ENCODE assay signal across 2 cellular contexts in the genomic region with DNA sequence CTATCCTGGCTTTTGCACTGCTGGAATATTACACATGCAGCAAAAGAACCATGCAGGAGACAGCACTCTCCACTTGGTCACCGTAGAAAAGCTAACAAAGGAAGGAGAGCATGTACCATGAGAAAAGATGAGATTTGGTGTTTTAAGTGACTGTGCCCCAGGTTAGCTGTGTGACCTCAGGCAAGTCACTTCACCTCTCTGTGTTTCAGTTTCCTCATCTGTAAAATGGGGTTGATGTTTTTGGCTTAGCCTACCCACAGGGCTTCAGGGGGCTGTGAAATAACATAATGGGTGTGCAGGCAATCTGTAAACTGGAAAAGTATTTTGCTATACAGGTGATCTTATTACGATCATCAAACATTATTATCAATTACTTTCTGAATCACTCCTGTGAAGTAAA.
TF ChIP-seq lines count a peak whose summit lies in the region.

No MANE protein-coding gene starts in this region.

TF ChIP-seq in HEK293, 187 proteins besides CTCF, POLR2A, EP300 and RAD21 (continued from another document):
- TF ChIP-seq, protein P1, sequence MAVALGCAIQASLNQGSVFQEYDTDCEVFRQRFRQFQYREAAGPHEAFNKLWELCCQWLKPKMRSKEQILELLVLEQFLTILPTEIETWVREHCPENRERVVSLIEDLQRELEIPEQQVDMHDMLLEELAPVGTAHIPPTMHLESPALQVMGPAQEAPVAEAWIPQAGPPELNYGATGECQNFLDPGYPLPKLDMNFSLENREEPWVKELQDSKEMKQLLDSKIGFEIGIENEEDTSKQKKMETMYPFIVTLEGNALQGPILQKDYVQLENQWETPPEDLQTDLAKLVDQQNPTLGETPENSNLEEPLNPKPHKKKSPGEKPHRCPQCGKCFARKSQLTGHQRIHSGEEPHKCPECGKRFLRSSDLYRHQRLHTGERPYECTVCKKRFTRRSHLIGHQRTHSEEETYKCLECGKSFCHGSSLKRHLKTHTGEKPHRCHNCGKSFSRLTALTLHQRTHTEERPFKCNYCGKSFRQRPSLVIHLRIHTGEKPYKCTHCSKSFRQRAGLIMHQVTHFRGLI (tag by site-specific recombination; IDR thresholded peaks at IDR 0.05): no peak
- TF ChIP-seq ZNF768 (tag by site-specific recombination; IDR thresholded peaks at IDR 0.05): peak; percentile 59; the same call in 1 of the 2 replicates
- no peak for TF ChIP-seq ZSCAN16 (tag by site-specific recombination; IDR thresholded peaks at IDR 0.05)
- no peak for TF ChIP-seq ZNF391 (tag by site-specific recombination; IDR thresholded peaks at IDR 0.05; ENCODE audit: borderline replicate concordance, low read depth)
- TF ChIP-seq ZNF146 (tag by site-specific recombination; IDR thresholded peaks at IDR 0.05): peak; percentile 84
- TF ChIP-seq, protein P2, sequence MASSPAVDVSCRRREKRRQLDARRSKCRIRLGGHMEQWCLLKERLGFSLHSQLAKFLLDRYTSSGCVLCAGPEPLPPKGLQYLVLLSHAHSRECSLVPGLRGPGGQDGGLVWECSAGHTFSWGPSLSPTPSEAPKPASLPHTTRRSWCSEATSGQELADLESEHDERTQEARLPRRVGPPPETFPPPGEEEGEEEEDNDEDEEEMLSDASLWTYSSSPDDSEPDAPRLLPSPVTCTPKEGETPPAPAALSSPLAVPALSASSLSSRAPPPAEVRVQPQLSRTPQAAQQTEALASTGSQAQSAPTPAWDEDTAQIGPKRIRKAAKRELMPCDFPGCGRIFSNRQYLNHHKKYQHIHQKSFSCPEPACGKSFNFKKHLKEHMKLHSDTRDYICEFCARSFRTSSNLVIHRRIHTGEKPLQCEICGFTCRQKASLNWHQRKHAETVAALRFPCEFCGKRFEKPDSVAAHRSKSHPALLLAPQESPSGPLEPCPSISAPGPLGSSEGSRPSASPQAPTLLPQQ (tag by site-specific recombination; IDR thresholded peaks at IDR 0.05): no peak
- no peak for TF ChIP-seq ZNF707 (tag by site-specific recombination; IDR thresholded peaks at IDR 0.05)
- TF ChIP-seq ZNF169 (tag by site-specific recombination; IDR thresholded peaks at IDR 0.05): no peak

TF ChIP-seq in K562, 482 proteins besides CTCF, POLR2A, EP300 and RAD21 (continued from another document):
- TF ChIP-seq, protein P3, sequence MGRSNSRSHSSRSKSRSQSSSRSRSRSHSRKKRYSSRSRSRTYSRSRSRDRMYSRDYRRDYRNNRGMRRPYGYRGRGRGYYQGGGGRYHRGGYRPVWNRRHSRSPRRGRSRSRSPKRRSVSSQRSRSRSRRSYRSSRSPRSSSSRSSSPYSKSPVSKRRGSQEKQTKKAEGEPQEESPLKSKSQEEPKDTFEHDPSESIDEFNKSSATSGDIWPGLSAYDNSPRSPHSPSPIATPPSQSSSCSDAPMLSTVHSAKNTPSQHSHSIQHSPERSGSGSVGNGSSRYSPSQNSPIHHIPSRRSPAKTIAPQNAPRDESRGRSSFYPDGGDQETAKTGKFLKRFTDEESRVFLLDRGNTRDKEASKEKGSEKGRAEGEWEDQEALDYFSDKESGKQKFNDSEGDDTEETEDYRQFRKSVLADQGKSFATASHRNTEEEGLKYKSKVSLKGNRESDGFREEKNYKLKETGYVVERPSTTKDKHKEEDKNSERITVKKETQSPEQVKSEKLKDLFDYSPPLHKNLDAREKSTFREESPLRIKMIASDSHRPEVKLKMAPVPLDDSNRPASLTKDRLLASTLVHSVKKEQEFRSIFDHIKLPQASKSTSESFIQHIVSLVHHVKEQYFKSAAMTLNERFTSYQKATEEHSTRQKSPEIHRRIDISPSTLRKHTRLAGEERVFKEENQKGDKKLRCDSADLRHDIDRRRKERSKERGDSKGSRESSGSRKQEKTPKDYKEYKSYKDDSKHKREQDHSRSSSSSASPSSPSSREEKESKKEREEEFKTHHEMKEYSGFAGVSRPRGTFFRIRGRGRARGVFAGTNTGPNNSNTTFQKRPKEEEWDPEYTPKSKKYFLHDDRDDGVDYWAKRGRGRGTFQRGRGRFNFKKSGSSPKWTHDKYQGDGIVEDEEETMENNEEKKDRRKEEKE (IDR thresholded peaks at IDR 0.05; ENCODE audit: borderline replicate concordance in 1 of 2, control insufficient read depth in 1 of 2, low read depth in 2 of 2, low read length in 1 of 2): no peak
- peak; percentile 41 for TF ChIP-seq ZFP36 (IDR thresholded peaks at IDR 0.05; ENCODE audit: low read depth, low read length, partially characterized antibody)
- peak; percentile 54; the same call in 1 of the 2 replicates for TF ChIP-seq SMARCA5 (IDR thresholded peaks at IDR 0.05)
- TF ChIP-seq KDM1A (IDR thresholded peaks at IDR 0.05): peak in 1 of 2 experiments; percentile 31; a peak in 1 of 4 replicates
- TF ChIP-seq RBM25 (IDR thresholded peaks at IDR 0.05; ENCODE audit: low read depth, low read length, severe bottlenecking): peak; percentile 90
- TF ChIP-seq ARNT (IDR thresholded peaks at IDR 0.05): no peak
